ENCODE assay signal across 1 cellular context in the genomic region with DNA sequence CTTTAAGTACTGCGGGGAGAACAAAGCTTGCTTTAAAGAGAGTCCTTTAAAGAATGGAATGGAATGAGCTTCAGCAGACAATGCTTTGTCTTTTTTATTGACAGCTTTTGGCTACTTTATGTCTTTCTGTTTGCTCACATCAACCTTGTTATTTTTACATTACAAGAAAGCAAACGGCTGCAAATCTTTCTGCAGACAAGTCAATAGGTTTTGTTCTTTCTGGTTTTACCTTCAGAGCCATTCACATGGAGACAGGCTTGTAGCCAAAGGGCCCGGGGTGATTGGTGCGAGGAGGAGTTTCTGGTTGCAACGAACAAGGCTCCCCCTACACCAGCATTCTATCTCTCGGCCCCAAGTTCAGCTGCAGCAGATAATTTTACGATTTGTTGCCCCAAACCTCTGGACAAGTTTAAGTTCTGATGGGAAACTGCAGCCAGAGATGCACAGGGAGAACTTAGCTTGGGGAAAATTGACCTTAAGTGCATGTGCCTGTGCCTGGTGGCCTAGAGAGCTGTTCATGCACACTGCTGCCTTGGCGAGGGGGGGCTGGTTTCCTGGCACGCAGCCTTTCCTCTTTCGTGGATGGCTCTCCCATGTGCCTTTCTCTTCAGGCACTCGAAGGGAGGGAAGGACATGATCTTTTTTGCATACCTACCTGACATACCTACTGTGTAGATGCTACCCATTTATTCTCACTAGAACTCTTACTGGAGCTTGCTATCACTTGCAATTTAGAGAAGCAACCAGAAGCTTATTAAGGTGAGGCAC.
A peak's percentile ranks its signal among the peaks of the same experiment; 100 is the strongest.
TF ChIP-seq lines count a peak whose summit lies in the region.

No MANE protein-coding gene starts in this region.

TF ChIP-seq in H1, 55 proteins besides CTCF, POLR2A, EP300 and RAD21:
- TF ChIP-seq, protein P1, sequence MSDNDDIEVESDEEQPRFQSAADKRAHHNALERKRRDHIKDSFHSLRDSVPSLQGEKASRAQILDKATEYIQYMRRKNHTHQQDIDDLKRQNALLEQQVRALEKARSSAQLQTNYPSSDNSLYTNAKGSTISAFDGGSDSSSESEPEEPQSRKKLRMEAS (IDR thresholded peaks at IDR 0.05), result peak; percentile 85
- TF ChIP-seq E2F6 (IDR thresholded peaks at IDR 0.05) (peak; percentile 82), TAF1 (IDR thresholded peaks at IDR 0.05; ENCODE audit: low read depth, low read length) (no peak)
TF ChIP-seq in H1: peak in this region for 2.
